26 cellular contexts compared by ENCODE assay signal in the genomic region with DNA sequence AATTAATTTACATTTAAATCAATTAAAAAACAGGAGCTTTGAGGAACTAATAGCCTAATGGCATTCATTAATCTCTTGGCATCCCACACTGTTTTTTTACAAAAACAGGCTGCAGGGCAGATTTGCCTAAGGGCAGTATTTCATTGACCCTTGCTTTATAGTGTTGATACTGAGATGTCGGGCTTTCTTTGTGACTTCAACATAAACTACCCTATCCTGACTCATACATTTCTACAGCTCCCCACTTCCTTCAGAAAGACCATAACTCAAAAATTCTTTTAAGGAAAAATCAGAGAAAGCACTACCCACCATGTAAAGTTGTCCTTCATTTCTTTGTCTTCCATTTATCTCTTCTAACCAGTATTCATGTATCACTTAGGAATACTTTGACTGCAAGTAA.
"Had no signal": no experiment of that assay in that cellular context is flagged by ENCODE, and none has a peak within 500 bp of the region (broad histone marks: within the 10 kb centered on the region; RNA-seq: fewer than 3 reads in every experiment).

No MANE protein-coding gene starts in this region.

- H3K36me3 ChIP-seq: gastrocnemius medialis, neural progenitor cell, ovary, right lobe of liver, suprapubic skin, vagina had no signal

- H3K27ac ChIP-seq: epithelial cell of prostate, gastrocnemius medialis, neural progenitor cell, ovary, psoas muscle, right lobe of liver, suprapubic skin, vagina had no signal

- H3K27me3 ChIP-seq: gastrocnemius medialis, neural progenitor cell, ovary, right lobe of liver, suprapubic skin, vagina had no signal

- H3K9ac ChIP-seq: neural progenitor cell had no signal

- H2AFZ ChIP-seq: neural progenitor cell had no signal

- ATAC-seq: esophagus mucosa; gastrocnemius medialis; naive thymus-derived CD4-positive, alpha-beta T cell; psoas muscle; right lobe of liver; stimulated activated naive CD8-positive, alpha-beta T cell treated with anti-CD3 and anti-CD28 coated beads, Interleukin-15, amount 100 ng/mL, for 72 hours had no signal

- H3K4me1 ChIP-seq: gastrocnemius medialis, neural progenitor cell, psoas muscle had no signal

- H3K4me3 ChIP-seq: gastrocnemius medialis, neural progenitor cell, ovary, psoas muscle, right lobe of liver, suprapubic skin, vagina had no signal

- DNase-seq: effector CD8-positive, alpha-beta T cell; endodermal cell; foreskin fibroblast; gastrocnemius medialis; head of caudate nucleus; mesenchymal stem cell; naive thymus-derived CD4-positive, alpha-beta T cell; nucleus accumbens; ovary; posterior cingulate gyrus; psoas muscle; retina; right lobe of liver; small intestine; stimulated activated CD4-positive, alpha-beta T cell treated with anti-CD3 and anti-CD28 coated beads, Interleukin-12 subunit alpha, Interleukin-12 subunit beta, amount 100 ng/mL, for 4 hours; stimulated activated CD4-positive, alpha-beta T cell treated with anti-CD3 and anti-CD28 coated beads, Interleukin-1b, Interleukin-23, amount 100 ng/mL, for 48 hours; stimulated activated CD4-positive, alpha-beta T cell treated with anti-CD3 and anti-CD28 coated beads, Interleukin-4, amount 100 ng/mL, for 1 hour; stimulated activated CD8-positive, alpha-beta memory T cell treated with anti-CD3 and anti-CD28 coated beads, Interleukin-4, amount 100 ng/mL, for 48 hours; stimulated activated naive CD4-positive, alpha-beta T cell; stimulated activated naive CD8-positive, alpha-beta T cell treated with anti-CD3 and anti-CD28 coated beads, Interleukin-15, amount 100 ng/mL, for 72 hours; trophoblast cell had no signal

- H3K9me3 ChIP-seq: gastrocnemius medialis, ovary, psoas muscle, right lobe of liver, suprapubic skin, vagina had no signal

- H3K4me2 ChIP-seq: neural progenitor cell had no signal
